1 cellular context compared by ENCODE assay signal in genomic region chr22:37659066-37659896, GRCh38.
TF ChIP-seq lines count a peak whose summit lies in the region.

No MANE protein-coding gene starts in this region.

TF ChIP-seq in HepG2, 621 proteins besides CTCF, POLR2A, EP300 and RAD21 (continued from another document and continues in another):
- TF ChIP-seq, protein P1, sequence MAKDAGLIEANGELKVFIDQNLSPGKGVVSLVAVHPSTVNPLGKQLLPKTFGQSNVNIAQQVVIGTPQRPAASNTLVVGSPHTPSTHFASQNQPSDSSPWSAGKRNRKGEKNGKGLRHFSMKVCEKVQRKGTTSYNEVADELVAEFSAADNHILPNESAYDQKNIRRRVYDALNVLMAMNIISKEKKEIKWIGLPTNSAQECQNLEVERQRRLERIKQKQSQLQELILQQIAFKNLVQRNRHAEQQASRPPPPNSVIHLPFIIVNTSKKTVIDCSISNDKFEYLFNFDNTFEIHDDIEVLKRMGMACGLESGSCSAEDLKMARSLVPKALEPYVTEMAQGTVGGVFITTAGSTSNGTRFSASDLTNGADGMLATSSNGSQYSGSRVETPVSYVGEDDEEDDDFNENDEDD (CRISPR knock-in tag; IDR thresholded peaks at IDR 0.05; ENCODE audit: borderline replicate concordance): peak; percentile 9; the same call in 1 of the 2 replicates
- TF ChIP-seq, protein P2, sequence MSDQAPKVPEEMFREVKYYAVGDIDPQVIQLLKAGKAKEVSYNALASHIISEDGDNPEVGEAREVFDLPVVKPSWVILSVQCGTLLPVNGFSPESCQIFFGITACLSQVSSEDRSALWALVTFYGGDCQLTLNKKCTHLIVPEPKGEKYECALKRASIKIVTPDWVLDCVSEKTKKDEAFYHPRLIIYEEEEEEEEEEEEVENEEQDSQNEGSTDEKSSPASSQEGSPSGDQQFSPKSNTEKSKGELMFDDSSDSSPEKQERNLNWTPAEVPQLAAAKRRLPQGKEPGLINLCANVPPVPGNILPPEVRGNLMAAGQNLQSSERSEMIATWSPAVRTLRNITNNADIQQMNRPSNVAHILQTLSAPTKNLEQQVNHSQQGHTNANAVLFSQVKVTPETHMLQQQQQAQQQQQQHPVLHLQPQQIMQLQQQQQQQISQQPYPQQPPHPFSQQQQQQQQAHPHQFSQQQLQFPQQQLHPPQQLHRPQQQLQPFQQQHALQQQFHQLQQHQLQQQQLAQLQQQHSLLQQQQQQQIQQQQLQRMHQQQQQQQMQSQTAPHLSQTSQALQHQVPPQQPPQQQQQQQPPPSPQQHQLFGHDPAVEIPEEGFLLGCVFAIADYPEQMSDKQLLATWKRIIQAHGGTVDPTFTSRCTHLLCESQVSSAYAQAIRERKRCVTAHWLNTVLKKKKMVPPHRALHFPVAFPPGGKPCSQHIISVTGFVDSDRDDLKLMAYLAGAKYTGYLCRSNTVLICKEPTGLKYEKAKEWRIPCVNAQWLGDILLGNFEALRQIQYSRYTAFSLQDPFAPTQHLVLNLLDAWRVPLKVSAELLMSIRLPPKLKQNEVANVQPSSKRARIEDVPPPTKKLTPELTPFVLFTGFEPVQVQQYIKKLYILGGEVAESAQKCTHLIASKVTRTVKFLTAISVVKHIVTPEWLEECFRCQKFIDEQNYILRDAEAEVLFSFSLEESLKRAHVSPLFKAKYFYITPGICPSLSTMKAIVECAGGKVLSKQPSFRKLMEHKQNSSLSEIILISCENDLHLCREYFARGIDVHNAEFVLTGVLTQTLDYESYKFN (CRISPR knock-in tag; conservative IDR thresholded peaks at IDR 0.05): peak; percentile 83
- TF ChIP-seq YY1 (IDR thresholded peaks at IDR 0.05; ENCODE audit: insufficient read depth, insufficient replicate concordance, low read depth, low read length): peak; percentile 52
- no peak for TF ChIP-seq ZNF709 (CRISPR knock-in tag; IDR thresholded peaks at IDR 0.05)
- peak; percentile 59; the same call in 1 of the 2 replicates for TF ChIP-seq JUND (CRISPR knock-in tag; IDR thresholded peaks at IDR 0.05)
- no peak for TF ChIP-seq ZNF143 (CRISPR knock-in tag; IDR thresholded peaks at IDR 0.05)
- TF ChIP-seq, protein P3, sequence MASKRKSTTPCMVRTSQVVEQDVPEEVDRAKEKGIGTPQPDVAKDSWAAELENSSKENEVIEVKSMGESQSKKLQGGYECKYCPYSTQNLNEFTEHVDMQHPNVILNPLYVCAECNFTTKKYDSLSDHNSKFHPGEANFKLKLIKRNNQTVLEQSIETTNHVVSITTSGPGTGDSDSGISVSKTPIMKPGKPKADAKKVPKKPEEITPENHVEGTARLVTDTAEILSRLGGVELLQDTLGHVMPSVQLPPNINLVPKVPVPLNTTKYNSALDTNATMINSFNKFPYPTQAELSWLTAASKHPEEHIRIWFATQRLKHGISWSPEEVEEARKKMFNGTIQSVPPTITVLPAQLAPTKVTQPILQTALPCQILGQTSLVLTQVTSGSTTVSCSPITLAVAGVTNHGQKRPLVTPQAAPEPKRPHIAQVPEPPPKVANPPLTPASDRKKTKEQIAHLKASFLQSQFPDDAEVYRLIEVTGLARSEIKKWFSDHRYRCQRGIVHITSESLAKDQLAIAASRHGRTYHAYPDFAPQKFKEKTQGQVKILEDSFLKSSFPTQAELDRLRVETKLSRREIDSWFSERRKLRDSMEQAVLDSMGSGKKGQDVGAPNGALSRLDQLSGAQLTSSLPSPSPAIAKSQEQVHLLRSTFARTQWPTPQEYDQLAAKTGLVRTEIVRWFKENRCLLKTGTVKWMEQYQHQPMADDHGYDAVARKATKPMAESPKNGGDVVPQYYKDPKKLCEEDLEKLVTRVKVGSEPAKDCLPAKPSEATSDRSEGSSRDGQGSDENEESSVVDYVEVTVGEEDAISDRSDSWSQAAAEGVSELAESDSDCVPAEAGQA (IDR thresholded peaks at IDR 0.05; ENCODE audit: low read depth): no peak
- TF ChIP-seq, protein P3 (CRISPR knock-in tag; IDR thresholded peaks at IDR 0.05; ENCODE audit: borderline replicate concordance): no peak; the same call in 1 of the 2 replicates
- no peak for TF ChIP-seq ATF5 (CRISPR knock-in tag; IDR thresholded peaks at IDR 0.05; ENCODE audit: low read depth)
- peak; percentile 24; the same call in 1 of the 2 replicates for TF ChIP-seq ZNF776 (CRISPR knock-in tag; IDR thresholded peaks at IDR 0.05)
- TF ChIP-seq TGIF2 (CRISPR knock-in tag; IDR thresholded peaks at IDR 0.05): peak; percentile 81; the same call in 1 of the 2 replicates
- TF ChIP-seq ZNF512B (CRISPR knock-in tag; IDR thresholded peaks at IDR 0.05; ENCODE audit: borderline replicate concordance): peak; percentile 70; the same call in 1 of the 2 replicates
- no peak for TF ChIP-seq LCORL (IDR thresholded peaks at IDR 0.05)
- peak; percentile 62; the same call in 1 of the 2 replicates for TF ChIP-seq LCORL (CRISPR knock-in tag; IDR thresholded peaks at IDR 0.05)
- no peak for TF ChIP-seq ZNF569 (CRISPR knock-in tag; IDR thresholded peaks at IDR 0.05; ENCODE audit: borderline replicate concordance)
- TF ChIP-seq ELF1 (CRISPR knock-in tag; IDR thresholded peaks at IDR 0.05): no peak
- TF ChIP-seq ZNF737 (CRISPR knock-in tag; IDR thresholded peaks at IDR 0.05; ENCODE audit: borderline replicate concordance): no peak
- no peak for TF ChIP-seq NRL (CRISPR knock-in tag; IDR thresholded peaks at IDR 0.05; ENCODE audit: borderline replicate concordance)
- peak; percentile 80 for TF ChIP-seq POLR2AphosphoS5 (IDR thresholded peaks at IDR 0.05; ENCODE audit: low read depth, low read length)
- TF ChIP-seq HINFP (CRISPR knock-in tag; IDR thresholded peaks at IDR 0.05; ENCODE audit: low read depth): 0 out of 2 replicates have a peak, but pooled peaks have one; percentile 34
- TF ChIP-seq ZNF768 (CRISPR knock-in tag; IDR thresholded peaks at IDR 0.05): no peak
- TF ChIP-seq ZKSCAN8 (CRISPR knock-in tag; IDR thresholded peaks at IDR 0.05; ENCODE audit: borderline replicate concordance): no peak
- TF ChIP-seq ZNF121 (CRISPR knock-in tag; IDR thresholded peaks at IDR 0.05): peak; percentile 42; the same call in 1 of the 2 replicates
- TF ChIP-seq ATM (IDR thresholded peaks at IDR 0.05; ENCODE audit: borderline replicate concordance): no peak
- TF ChIP-seq FOXK1 (CRISPR knock-in tag; IDR thresholded peaks at IDR 0.05; ENCODE audit: borderline replicate concordance, low read depth): peak; percentile 55; the same call in 1 of the 2 replicates
- TF ChIP-seq TFAP4 (IDR thresholded peaks at IDR 0.05; ENCODE audit: borderline replicate concordance, low read depth): peak; percentile 98
- TF ChIP-seq, protein P4, sequence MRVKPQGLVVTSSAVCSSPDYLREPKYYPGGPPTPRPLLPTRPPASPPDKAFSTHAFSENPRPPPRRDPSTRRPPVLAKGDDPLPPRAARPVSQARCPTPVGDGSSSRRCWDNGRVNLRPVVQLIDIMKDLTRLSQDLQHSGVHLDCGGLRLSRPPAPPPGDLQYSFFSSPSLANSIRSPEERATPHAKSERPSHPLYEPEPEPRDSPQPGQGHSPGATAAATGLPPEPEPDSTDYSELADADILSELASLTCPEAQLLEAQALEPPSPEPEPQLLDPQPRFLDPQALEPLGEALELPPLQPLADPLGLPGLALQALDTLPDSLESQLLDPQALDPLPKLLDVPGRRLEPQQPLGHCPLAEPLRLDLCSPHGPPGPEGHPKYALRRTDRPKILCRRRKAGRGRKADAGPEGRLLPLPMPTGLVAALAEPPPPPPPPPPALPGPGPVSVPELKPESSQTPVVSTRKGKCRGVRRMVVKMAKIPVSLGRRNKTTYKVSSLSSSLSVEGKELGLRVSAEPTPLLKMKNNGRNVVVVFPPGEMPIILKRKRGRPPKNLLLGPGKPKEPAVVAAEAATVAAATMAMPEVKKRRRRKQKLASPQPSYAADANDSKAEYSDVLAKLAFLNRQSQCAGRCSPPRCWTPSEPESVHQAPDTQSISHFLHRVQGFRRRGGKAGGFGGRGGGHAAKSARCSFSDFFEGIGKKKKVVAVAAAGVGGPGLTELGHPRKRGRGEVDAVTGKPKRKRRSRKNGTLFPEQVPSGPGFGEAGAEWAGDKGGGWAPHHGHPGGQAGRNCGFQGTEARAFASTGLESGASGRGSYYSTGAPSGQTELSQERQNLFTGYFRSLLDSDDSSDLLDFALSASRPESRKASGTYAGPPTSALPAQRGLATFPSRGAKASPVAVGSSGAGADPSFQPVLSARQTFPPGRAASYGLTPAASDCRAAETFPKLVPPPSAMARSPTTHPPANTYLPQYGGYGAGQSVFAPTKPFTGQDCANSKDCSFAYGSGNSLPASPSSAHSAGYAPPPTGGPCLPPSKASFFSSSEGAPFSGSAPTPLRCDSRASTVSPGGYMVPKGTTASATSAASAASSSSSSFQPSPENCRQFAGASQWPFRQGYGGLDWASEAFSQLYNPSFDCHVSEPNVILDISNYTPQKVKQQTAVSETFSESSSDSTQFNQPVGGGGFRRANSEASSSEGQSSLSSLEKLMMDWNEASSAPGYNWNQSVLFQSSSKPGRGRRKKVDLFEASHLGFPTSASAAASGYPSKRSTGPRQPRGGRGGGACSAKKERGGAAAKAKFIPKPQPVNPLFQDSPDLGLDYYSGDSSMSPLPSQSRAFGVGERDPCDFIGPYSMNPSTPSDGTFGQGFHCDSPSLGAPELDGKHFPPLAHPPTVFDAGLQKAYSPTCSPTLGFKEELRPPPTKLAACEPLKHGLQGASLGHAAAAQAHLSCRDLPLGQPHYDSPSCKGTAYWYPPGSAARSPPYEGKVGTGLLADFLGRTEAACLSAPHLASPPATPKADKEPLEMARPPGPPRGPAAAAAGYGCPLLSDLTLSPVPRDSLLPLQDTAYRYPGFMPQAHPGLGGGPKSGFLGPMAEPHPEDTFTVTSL (CRISPR knock-in tag; IDR thresholded peaks at IDR 0.05; ENCODE audit: borderline replicate concordance): peak; percentile 62; the same call in 1 of the 2 replicates
- TF ChIP-seq REXO4 (CRISPR knock-in tag; IDR thresholded peaks at IDR 0.05; ENCODE audit: borderline replicate concordance): no peak
- TF ChIP-seq GATAD2A (CRISPR knock-in tag; IDR thresholded peaks at IDR 0.05): peak; percentile 81
- no peak for TF ChIP-seq SP1 (IDR thresholded peaks at IDR 0.05)
- 0 out of 2 replicates have a peak, but pooled peaks have one; percentile 20 for TF ChIP-seq SP1 (CRISPR knock-in tag; IDR thresholded peaks at IDR 0.05)
- TF ChIP-seq PLSCR1 (CRISPR knock-in tag; IDR thresholded peaks at IDR 0.05; ENCODE audit: borderline replicate concordance): no peak
- no peak for TF ChIP-seq ZNF431 (CRISPR knock-in tag; IDR thresholded peaks at IDR 0.05; ENCODE audit: borderline replicate concordance, low read depth)
- no peak for TF ChIP-seq ZNF550 (CRISPR knock-in tag; IDR thresholded peaks at IDR 0.05; ENCODE audit: borderline replicate concordance)
